Comparison of ENCODE assay signal across 9 cellular contexts in the genomic region with DNA sequence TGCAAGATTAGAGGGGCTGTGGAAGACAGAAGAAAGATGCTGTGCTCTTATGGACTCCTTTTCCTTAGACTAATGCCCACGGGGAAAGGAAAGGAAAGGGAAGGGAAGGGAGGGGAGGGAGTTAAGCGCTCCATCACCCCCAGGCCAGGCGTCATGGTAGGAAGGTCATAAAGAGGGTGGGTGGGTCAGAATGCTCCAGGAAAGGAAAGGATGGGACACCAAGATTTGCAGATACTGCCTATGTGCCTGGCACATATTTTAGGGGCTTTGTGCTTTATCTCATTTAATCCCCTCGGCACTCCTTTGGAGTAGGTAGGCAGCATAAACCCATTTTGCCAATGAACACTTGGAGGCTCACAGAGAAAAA. TPM values are rescaled to one million over a fixed set of nuclear protein-coding genes. Genes with fewer than 3 reads are reported as not detected.
DNase-seq lines count a peak whose midpoint lies in the region; ATAC-seq and TF ChIP-seq lines count a peak whose summit lies in the region.
"Had no signal": no experiment of that assay in that cellular context is flagged by ENCODE, and none has a peak within 500 bp of the region (broad histone marks: within the 10 kb centered on the region; RNA-seq: fewer than 3 reads in every experiment).

No MANE protein-coding gene starts in this region.

- H3K27me3 ChIP-seq in right atrium auricular region (no peaks in the 10 kb centered on the region), mucosa of stomach (ENCODE audit: control insufficient read depth, insufficient read depth, low read length) (no peaks in the 10 kb centered on the region), vagina (no peaks in the 10 kb centered on the region), thyroid gland (no peaks in the 10 kb centered on the region)

- no peaks in the 10 kb centered on the region for H3K36me3 Mint-ChIP-seq in chondrocyte (ENCODE audit: low read depth)
- H3K36me3 Mint-ChIP-seq: activated naive CD4-positive, alpha-beta T cell treated with anti-CD3 and anti-CD28 coated beads, Interleukin-2, amount 50 U/mL, for 24 hours had no signal

- ATAC-seq in Right ventricle myocardium superior (ENCODE audit: poor library complexity) (no peak), HG02759 (IDR thresholded peaks at IDR 0.05; ENCODE audit: unreplicated experiment) (no peak)

- peaks cover 6% of the 10 kb centered on the region for H3K9me3 Mint-ChIP-seq in chondrocyte (ENCODE audit: low read depth)
- H3K9me3 Mint-ChIP-seq: activated naive CD4-positive, alpha-beta T cell treated with anti-CD3 and anti-CD28 coated beads, Interleukin-2, amount 50 U/mL, for 24 hours had no signal

- H3K4me3 ChIP-seq in right atrium auricular region (peak overlapping the region; percentile 22 to 51), mucosa of stomach (ENCODE audit: low read length) (no peak overlapping the region), vagina (peak overlapping the region; percentile 47 to 57), thyroid gland (replicated peaks in 1 of 3) (no peak overlapping the region)

- peaks cover 0 to 19% of the 10 kb centered on the region in 2 donors for H3K4me1 ChIP-seq in right atrium auricular region
- H3K4me1 ChIP-seq in mucosa of stomach (ENCODE audit: control insufficient read depth, insufficient read depth, low read length) = peaks cover 17% of the 10 kb centered on the region
- H3K4me1 ChIP-seq in vagina = peaks cover 10% of the 10 kb centered on the region
- H3K4me1 ChIP-seq in thyroid gland = peaks cover 4 to 8% of the 10 kb centered on the region in 2 donors

- 58 to 73% methylated on average over 4 of the region's 4 CpGs for WGBS in thyroid gland, 2 donors

- TF ChIP-seq POLR2A in vagina (IDR thresholded peaks at IDR 0.05) (no peak), thyroid gland (IDR thresholded peaks at IDR 0.05) (no peak)

- H3K36me3 ChIP-seq in right atrium auricular region (no peaks in the 10 kb centered on the region), mucosa of stomach (ENCODE audit: control insufficient read depth, insufficient read depth, low read length) (no peaks in the 10 kb centered on the region), vagina (no peaks in the 10 kb centered on the region), thyroid gland (no peaks in the 10 kb centered on the region)

- H3K27ac Mint-ChIP-seq in chondrocyte (ENCODE audit: unreplicated experiment) = no peak overlapping the region

- H3K9ac ChIP-seq in mucosa of stomach (ENCODE audit: low read length) = peak overlapping the region; percentile 49

- peaks cover 8% of the 10 kb centered on the region for H3K4me1 Mint-ChIP-seq in chondrocyte (ENCODE audit: low read depth)

- H3K4me3 Mint-ChIP-seq in chondrocyte (ENCODE audit: unreplicated experiment) = peak overlapping the region; percentile 65

- TF ChIP-seq CTCF in right atrium auricular region (IDR thresholded peaks at IDR 0.05) = no peak
- TF ChIP-seq CTCF in chondrocyte (IDR thresholded peaks at IDR 0.05) = no peak
- no peak for TF ChIP-seq CTCF in vagina (IDR thresholded peaks at IDR 0.05)
- no peak for TF ChIP-seq CTCF in thyroid gland (IDR thresholded peaks at IDR 0.05)

- DNase-seq in right atrium auricular region (ENCODE audit: low spot score) (no peak), Right ventricle myocardium superior (no peak), chondrocyte (ENCODE audit: low spot score) (no peak), vagina (ENCODE audit: extremely low spot score in 2 of 2) (no peak), thyroid gland (no peak)
- DNase-seq in stimulated activated CD8-positive, alpha-beta memory T cell treated with anti-CD3 and anti-CD28 coated beads, Interleukin-4, amount 100 ng/mL, for 48 hours = no peak

- H3K27ac ChIP-seq in right atrium auricular region = peak overlapping the region; percentile 52 to 61
- H3K27ac ChIP-seq in vagina = peak overlapping the region; percentile 52
- H3K27ac ChIP-seq in thyroid gland = peak overlapping the region in 1 of 3 donors; percentile 74

- intact Hi-C loops in Right ventricle myocardium superior (cut with DNase I) = loop anchor here (10.0 kb wide), 1 partner anchor 212 kb away; no protein-coding TSS in a partner anchor
- intact Hi-C loops in vagina (cut with DNase I) = loop anchor here (5.0 kb wide), 1 partner anchor 340 kb away; no protein-coding TSS in a partner anchor
- intact Hi-C loops in thyroid gland (cut with DNase I) = loop anchor here (5.0 kb wide), 1 partner anchor 335 kb away; no protein-coding TSS in a partner anchor

- H3K27me3 Mint-ChIP-seq in chondrocyte (ENCODE audit: low read depth) = peaks cover 2% of the 10 kb centered on the region
- H3K27me3 Mint-ChIP-seq: activated naive CD4-positive, alpha-beta T cell treated with anti-CD3 and anti-CD28 coated beads, Interleukin-2, amount 50 U/mL, for 24 hours had no signal

- peaks cover 0 to 6% of the 10 kb centered on the region in 2 donors for H3K9me3 ChIP-seq in right atrium auricular region
- H3K9me3 ChIP-seq in mucosa of stomach (ENCODE audit: control insufficient read depth, low read length) = no peaks in the 10 kb centered on the region
- no peaks in the 10 kb centered on the region for H3K9me3 ChIP-seq in vagina
- H3K9me3 ChIP-seq in thyroid gland = no peaks in the 10 kb centered on the region

RNA-seq across cellular contexts. Expression of a gene that starts 41.4 kb away (rescaled TPM):
- total RNA-seq in right atrium auricular region (not detected), Right ventricle myocardium superior (not detected), chondrocyte (0.20 to 0.21 TPM in 2 of 3 replicates, not detected in the other), vagina (4.4 TPM), thyroid gland (under 1 TPM; 0.34 to 0.89 (median 0.73) TPM)

Comparison
In these comparisons a context has a peak if more than half of its experiments do, and no peak if none do; other contexts are left out.
1. H3K4me3 ChIP-seq: peak in right atrium auricular region (2 of 2) and vagina (2 of 2); none in mucosa of stomach (single experiment) and thyroid gland (0 of 3).